ENCODE assay signal across 15 cellular contexts in genomic region chr18:48752928-48753327, GRCh38.
DNase-seq lines count a peak whose midpoint lies in the region; TF ChIP-seq lines count a peak whose summit lies in the region.
"Had no signal": no experiment of that assay in that cellular context is flagged by ENCODE, and none has a peak within 500 bp of the region (broad histone marks: within the 10 kb centered on the region; RNA-seq: fewer than 3 reads in every experiment).

No MANE protein-coding gene starts in this region.

- H3K27ac Mint-ChIP-seq in osteocyte (ENCODE audit: unreplicated experiment) = peak overlapping the region; percentile 14
- H3K27ac Mint-ChIP-seq: B cell; CD8-positive, alpha-beta T cell had no signal

- peaks cover 12% of the 10 kb centered on the region for H3K36me3 Mint-ChIP-seq in osteocyte (ENCODE audit: unreplicated experiment)
- H3K36me3 Mint-ChIP-seq: CD8-positive, alpha-beta T cell had no signal

- H3K27me3 Mint-ChIP-seq in osteocyte (ENCODE audit: unreplicated experiment) = no peaks in the 10 kb centered on the region
- H3K27me3 Mint-ChIP-seq: B cell had no signal

- no peaks in the 10 kb centered on the region for H3K36me3 ChIP-seq in HEK293 (ENCODE audit: control insufficient read depth in 2 of 2, insufficient read depth in 1 of 2, low read length in 2 of 2)
- peaks cover 2 to 5% (median 4%) of the 10 kb centered on the region in 3 donors for H3K36me3 ChIP-seq in tibial artery

- TF ChIP-seq CTCF in HEK293 (tag by site-specific recombination; IDR thresholded peaks at IDR 0.05) = no peak
- TF ChIP-seq CTCF in osteocyte (IDR thresholded peaks at IDR 0.05) = no peak
- no peak for TF ChIP-seq CTCF in tibial artery (IDR thresholded peaks at IDR 0.05)

- H3K27me3 ChIP-seq in tibial artery = no peaks in the 10 kb centered on the region
- H3K27me3 ChIP-seq: BLaER1 treated with 17β-estradiol and CSF1 and Interleukin-3, amounts not matched to agents 10 nM and 100 nM had no signal

- DNase-seq in astrocyte of the hippocampus (ENCODE audit: low read depth, low spot score) = peak; percentile 41
- peak; percentile 56 for DNase-seq in fibroblast of peridontal ligament (ENCODE audit: extremely low read depth)
- DNase-seq in osteocyte (ENCODE audit: extremely low spot score, unreplicated experiment) = no peak
- no peak for DNase-seq in tibial artery
- DNase-seq in kidney glomerular epithelial cell (lab: John Stamatoyannopoulos, UW) = no peak
- DNase-seq in NCI-H526 treated with DMSO at 0.1 percent for 48 hours (lab: John Stamatoyannopoulos, UW) = no peak
- DNase-seq: Calu3; CD8-positive, alpha-beta T cell; DMS79 treated with DMSO at 0.1 percent for 48 hours; GF-D8; GOT3; H7 had no signal

- H3K9me3 ChIP-seq in HEK293 (ENCODE audit: control insufficient read depth, insufficient read depth, low read depth, low read length) (no peaks in the 10 kb centered on the region), tibial artery (no peaks in the 10 kb centered on the region)
- H3K9me3 ChIP-seq: BLaER1 treated with 17β-estradiol and CSF1 and Interleukin-3, amounts not matched to agents 10 nM and 100 nM had no signal

- H3K4me3 Mint-ChIP-seq in osteocyte (ENCODE audit: unreplicated experiment) = no peak overlapping the region
- H3K4me3 Mint-ChIP-seq: B cell; CD8-positive, alpha-beta T cell had no signal

- H3K27ac ChIP-seq in HEK293 (ENCODE audit: extremely low read depth, low read depth, low read length) (no peak overlapping the region), tibial artery (no peak overlapping the region)
- H3K27ac ChIP-seq: BLaER1 treated with 17β-estradiol and CSF1 and Interleukin-3, amounts not matched to agents 10 nM and 100 nM had no signal

- CTCF ChIA-PET in HEK293 (lab: Yijun Ruan, JAX) = interaction anchor here (0.6 kb wide), 1 partner anchor 64 kb away, joined by 4 read pairs; no protein-coding TSS in a partner anchor

- intact Hi-C loops in tibial artery (cut with DNase I; ENCODE audit: low total_unique reads) = no loop called here

- POLR2A ChIA-PET in HEK293 (lab: Yijun Ruan, JAX) = no interaction called here

- peaks cover 3% of the 10 kb centered on the region for H3K9me3 Mint-ChIP-seq in osteocyte (ENCODE audit: unreplicated experiment)
- H3K9me3 Mint-ChIP-seq: CD8-positive, alpha-beta T cell had no signal

- H3K4me3 ChIP-seq in HEK293 (ENCODE audit: low read depth, low read length) (no peak overlapping the region), tibial artery (no peak overlapping the region)
- H3K4me3 ChIP-seq: BLaER1 treated with 17β-estradiol and CSF1 and Interleukin-3, amounts not matched to agents 10 nM and 100 nM had no signal

- H3K4me1 ChIP-seq in HEK293 (ENCODE audit: control insufficient read depth, insufficient read depth, low read length) (no peaks in the 10 kb centered on the region), tibial artery (peaks cover 0 to 44% (median 26%) of the 10 kb centered on the region in 4 donors)

- peaks cover 22% of the 10 kb centered on the region for H3K4me1 Mint-ChIP-seq in osteocyte (ENCODE audit: unreplicated experiment)

TF ChIP-seq in HEK293, 187 proteins besides CTCF, POLR2A, EP300 and RAD21:
- no peak for TF ChIP-seq ZNF558 (tag by site-specific recombination; IDR thresholded peaks at IDR 0.05)
- no peak for TF ChIP-seq HOXC10 (CRISPR knock-in tag; IDR thresholded peaks at IDR 0.05)
- no peak for TF ChIP-seq ZNF223 (tag by site-specific recombination; IDR thresholded peaks at IDR 0.05)
- TF ChIP-seq ZNF138 (tag by site-specific recombination; IDR thresholded peaks at IDR 0.05; ENCODE audit: borderline replicate concordance) = no peak
- TF ChIP-seq ZNF76 (tag by site-specific recombination; IDR thresholded peaks at IDR 0.05; ENCODE audit: borderline replicate concordance, low read depth) = no peak
- TF ChIP-seq, protein P1, sequence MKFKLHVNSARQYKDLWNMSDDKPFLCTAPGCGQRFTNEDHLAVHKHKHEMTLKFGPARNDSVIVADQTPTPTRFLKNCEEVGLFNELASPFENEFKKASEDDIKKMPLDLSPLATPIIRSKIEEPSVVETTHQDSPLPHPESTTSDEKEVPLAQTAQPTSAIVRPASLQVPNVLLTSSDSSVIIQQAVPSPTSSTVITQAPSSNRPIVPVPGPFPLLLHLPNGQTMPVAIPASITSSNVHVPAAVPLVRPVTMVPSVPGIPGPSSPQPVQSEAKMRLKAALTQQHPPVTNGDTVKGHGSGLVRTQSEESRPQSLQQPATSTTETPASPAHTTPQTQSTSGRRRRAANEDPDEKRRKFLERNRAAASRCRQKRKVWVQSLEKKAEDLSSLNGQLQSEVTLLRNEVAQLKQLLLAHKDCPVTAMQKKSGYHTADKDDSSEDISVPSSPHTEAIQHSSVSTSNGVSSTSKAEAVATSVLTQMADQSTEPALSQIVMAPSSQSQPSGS (tag by site-specific recombination; IDR thresholded peaks at IDR 0.05; ENCODE audit: low read depth) = no peak
- no peak for TF ChIP-seq ZNF140 (tag by site-specific recombination; IDR thresholded peaks at IDR 0.05)
- TF ChIP-seq ZFP37 (tag by site-specific recombination; IDR thresholded peaks at IDR 0.05) = no peak
- TF ChIP-seq ZNF148 (tag by site-specific recombination; IDR thresholded peaks at IDR 0.05; ENCODE audit: borderline replicate concordance) = no peak
- TF ChIP-seq ZFHX2 (tag by site-specific recombination; conservative IDR thresholded peaks at IDR 0.05) = peak; percentile 43; the same call in 1 of the 2 replicates
- TF ChIP-seq ZFP69B (tag by site-specific recombination; IDR thresholded peaks at IDR 0.05) = no peak
- peak; percentile 45; the same call in 1 of the 2 replicates for TF ChIP-seq EGR2 (tag by site-specific recombination; IDR thresholded peaks at IDR 0.05; ENCODE audit: low read depth)
- TF ChIP-seq ZNF169 (tag by site-specific recombination; IDR thresholded peaks at IDR 0.05) = no peak
- TF ChIP-seq IKZF3 (tag by site-specific recombination; IDR thresholded peaks at IDR 0.05) = no peak
- TF ChIP-seq ZNF335 (tag by site-specific recombination; conservative IDR thresholded peaks at IDR 0.05) = no peak
- no peak for TF ChIP-seq ZNF121 (tag by site-specific recombination; IDR thresholded peaks at IDR 0.05)

Comparison
In these comparisons a context has a peak if more than half of its experiments do, and no peak if none do; other contexts are left out.
1. DNase-seq: peak in astrocyte of the hippocampus (single experiment) and fibroblast of peridontal ligament (single experiment); none in osteocyte (single experiment), tibial artery (0 of 2), kidney glomerular epithelial cell (single experiment) and NCI-H526 treated with DMSO at 0.1 percent for 48 hours (single experiment).